In genomic region chr16:66972983-66973382, GRCh38 we compare ENCODE assay signal across 19 cellular contexts. TPM values are rescaled to one million over a fixed set of nuclear protein-coding genes. Genes with fewer than 3 reads are reported as not detected.
"Had no signal": no experiment of that assay in that cellular context is flagged by ENCODE, and none has a peak within 500 bp of the region (broad histone marks: within the 10 kb centered on the region; RNA-seq: fewer than 3 reads in every experiment).

No MANE protein-coding gene starts in this region.

- H3K36me3 ChIP-seq: cardiac muscle cell, esophagus squamous epithelium, spleen, tibial artery had no signal

- H3K4me1 ChIP-seq: tibial artery had no signal

- FAIRE-seq: endothelial cell of umbilical vein, TTC549, urothelium cell line had no signal

- H3K27me3 ChIP-seq: cardiac muscle cell had no signal

- H3K27ac ChIP-seq: cardiac muscle cell, esophagus squamous epithelium, spleen, tibial artery had no signal

- ATAC-seq: activated CD4-positive, alpha-beta T cell treated with anti-CD3 and anti-CD28 coated beads for 36 hours; activated CD8-positive, alpha-beta memory T cell treated with anti-CD3 and anti-CD28 coated beads, Interleukin-2, amount 10 ng/mL, durations not matched to agents 7 days and 5 days; natural killer cell treated with Interleukin-12 subunit alpha and Interleukin-12 subunit beta and Interleukin-15 and Interleukin-18, amount 100 ng/mL, for 72 hours; WTC11 had no signal

- H3K9me3 ChIP-seq: esophagus squamous epithelium, spleen, tibial artery had no signal

- H3K4me3 ChIP-seq: cardiac muscle cell, esophagus squamous epithelium, lung, spleen, tibial artery had no signal

- DNase-seq: activated CD4-positive, alpha-beta memory T cell treated with anti-CD3 and anti-CD28 coated beads, Interleukin-2, amount 10 ng/mL, durations not matched to agents 7 days and 5 days; activated CD4-positive, alpha-beta T cell treated with anti-CD3 and anti-CD28 coated beads for 36 hours; activated CD8-positive, alpha-beta memory T cell treated with anti-CD3 and anti-CD28 coated beads, Interleukin-2, amount 10 ng/mL, durations not matched to agents 7 days and 5 days; amygdala; effector CD8-positive, alpha-beta T cell; esophagus squamous epithelium; occipital lobe; retina; spleen; stimulated activated CD8-positive, alpha-beta memory T cell treated with anti-CD3 and anti-CD28 coated beads, Interleukin-4, amount 100 ng/mL, for 48 hours; stimulated activated naive CD4-positive, alpha-beta T cell; tibial artery had no signal

RNA-seq across cellular contexts. Expression of gene CES3, which starts 11.9 kb away (rescaled TPM):
- total RNA-seq: endothelial cell of umbilical vein had no signal
